Comparison of ENCODE assay signal across 21 cellular contexts in the genomic region with DNA sequence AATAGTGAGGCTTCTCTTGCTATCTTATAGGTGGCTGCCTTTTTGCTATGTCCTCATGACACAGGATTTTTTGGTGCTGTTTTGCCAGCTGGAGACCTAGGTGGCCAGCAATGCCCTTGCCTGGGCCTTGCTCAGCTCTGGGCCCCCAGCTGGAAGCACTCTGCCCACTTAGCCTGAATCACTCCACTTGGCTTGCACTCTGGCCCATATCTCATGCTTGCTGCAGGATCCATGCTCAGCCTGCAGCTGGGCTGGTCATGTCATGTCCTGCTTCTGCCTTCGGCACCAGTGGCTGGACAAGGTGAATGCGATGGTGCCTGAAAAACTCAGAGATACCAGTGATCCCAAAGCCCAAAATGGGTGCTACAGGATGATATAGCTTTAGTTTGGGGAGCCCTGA.
"Had no signal": no experiment of that assay in that cellular context is flagged by ENCODE, and none has a peak within 500 bp of the region (broad histone marks: within the 10 kb centered on the region; RNA-seq: fewer than 3 reads in every experiment).

No MANE protein-coding gene starts in this region.

- H3K36me3 ChIP-seq: colonic mucosa, esophagus muscularis mucosa, gastroesophageal sphincter, heart left ventricle, left lung, lower lobe of right lung had no signal

- H3K4me3 ChIP-seq: colonic mucosa, dorsolateral prefrontal cortex, esophagus muscularis mucosa, gastroesophageal sphincter, heart left ventricle, hepatocyte, left lung, lower lobe of right lung, mucosa of descending colon had no signal

- H3K79me2 ChIP-seq: hepatocyte had no signal

- H3K4me2 ChIP-seq: hepatocyte had no signal

- H3K9me3 ChIP-seq: colonic mucosa, gastroesophageal sphincter had no signal

- H3K27me3 ChIP-seq: colonic mucosa, dorsolateral prefrontal cortex, esophagus muscularis mucosa, foreskin keratinocyte, gastroesophageal sphincter, heart left ventricle, hepatocyte, left lung had no signal

- ATAC-seq: foreskin keratinocyte, gastroesophageal sphincter, heart left ventricle, left lung, lower lobe of right lung, mucosa of descending colon had no signal

- H3K27ac ChIP-seq: colonic mucosa, dorsolateral prefrontal cortex, esophagus muscularis mucosa, foreskin keratinocyte, gastroesophageal sphincter, heart left ventricle, hepatocyte, left lung, lower lobe of right lung had no signal

- H3K36me3 Mint-ChIP-seq: immature natural killer cell had no signal

- H3K4me3 Mint-ChIP-seq: immature natural killer cell, mesothelial cell of epicardium had no signal

- DNase-seq: cerebellar nuclear complex; colonic mucosa; cortex of kidney; dermis blood vessel endothelial cell; dorsolateral prefrontal cortex; effector CD4-positive, alpha-beta T cell; effector memory CD4-positive, alpha-beta T cell; foreskin keratinocyte; hypothalamus; immature natural killer cell; islet precursor cell; kidney glomerular epithelial cell; lower lobe of right lung; mesenchymal stem cell; mucosa of descending colon had no signal

- H2AFZ ChIP-seq: hepatocyte had no signal

- H3K4me1 Mint-ChIP-seq: immature natural killer cell had no signal

- H3K27ac Mint-ChIP-seq: immature natural killer cell, mesothelial cell of epicardium had no signal

- H3K4me1 ChIP-seq: colonic mucosa, foreskin keratinocyte, heart left ventricle, left lung, lower lobe of right lung had no signal
